ENCODE assay signal across 9 cellular contexts in genomic region chr6:125910518-125910917, GRCh38. TPM values are rescaled to one million over a fixed set of nuclear protein-coding genes. Genes with fewer than 3 reads are reported as not detected.
DNase-seq lines count a peak whose midpoint lies in the region; ATAC-seq and TF ChIP-seq lines count a peak whose summit lies in the region.
"Had no signal": no experiment of that assay in that cellular context is flagged by ENCODE, and none has a peak within 500 bp of the region (broad histone marks: within the 10 kb centered on the region; RNA-seq: fewer than 3 reads in every experiment).

No MANE protein-coding gene starts in this region.

- no peak overlapping the region for H3K4me3 Mint-ChIP-seq in activated T-cell treated with anti-CD3 and anti-CD28 coated beads, Interleukin-2, amount 50 U/mL, for 4 hours
- peak overlapping the region; percentile 40 for H3K4me3 Mint-ChIP-seq in activated T-helper 1 cell treated with anti-CD3 and anti-CD28 coated beads, Interleukin-12 subunit alpha, Interleukin-12 subunit beta, Interleukin-2, Interleukin-4 antibody, amounts not matched to agents 30 ng/mL and 10 ng/mL and 1 ng/mL, durations not matched to agents 14 hours and 24 hours and 36 hours

- TF ChIP-seq EP300 in upper lobe of left lung (IDR thresholded peaks at IDR 0.05) (no peak), esophagus muscularis mucosa (IDR thresholded peaks at IDR 0.05) (no peak)

- H3K27me3 ChIP-seq in upper lobe of left lung (no peaks in the 10 kb centered on the region), esophagus muscularis mucosa (no peaks in the 10 kb centered on the region)

- peak; percentile 95 to 96 for ATAC-seq in activated T-cell treated with anti-CD3 and anti-CD28 coated beads, Interleukin-2, amount 50 U/mL, for 4 hours
- ATAC-seq in HG02973 (IDR thresholded peaks at IDR 0.05; ENCODE audit: unreplicated experiment) (peak; percentile 99), upper lobe of left lung (ENCODE audit: low FRiP score in 2 of 2) (no peak)
- peak; percentile 96 for ATAC-seq in stimulated activated naive CD8-positive, alpha-beta T cell treated with anti-CD3 and anti-CD28 coated beads, Interleukin-15, Interleukin-2, amounts not matched to agents 100 U/mL and 50 U/mL, for 24 hours

- peak overlapping the region; percentile 74 for H3K27ac Mint-ChIP-seq in activated T-helper 1 cell treated with anti-CD3 and anti-CD28 coated beads, Interleukin-12 subunit alpha, Interleukin-12 subunit beta, Interleukin-2, Interleukin-4 antibody, amounts not matched to agents 30 ng/mL and 10 ng/mL and 1 ng/mL, durations not matched to agents 14 hours and 24 hours and 36 hours

- no peaks in the 10 kb centered on the region for H3K9me3 Mint-ChIP-seq in activated T-cell treated with anti-CD3 and anti-CD28 coated beads, Interleukin-2, amount 50 U/mL, for 4 hours
- H3K9me3 Mint-ChIP-seq in activated T-helper 1 cell treated with anti-CD3 and anti-CD28 coated beads, Interleukin-12 subunit alpha, Interleukin-12 subunit beta, Interleukin-2, Interleukin-4 antibody, amounts not matched to agents 30 ng/mL and 10 ng/mL and 1 ng/mL, durations not matched to agents 14 hours and 24 hours and 36 hours, result no peaks in the 10 kb centered on the region

- intact Hi-C loops in activated T-helper 1 cell treated with anti-CD3 and anti-CD28 coated beads, Interleukin-12 subunit alpha, Interleukin-12 subunit beta, Interleukin-2, Interleukin-4 antibody, amounts not matched to agents 30 ng/mL and 10 ng/mL and 1 ng/mL, durations not matched to agents 14 hours and 24 hours and 36 hours (cut with micrococcal nuclease), result loop anchor here (1.0 to 10.0 kb wide), 6 partner anchors 9 to 1574 kb away; no protein-coding TSS in a partner anchor
- intact Hi-C loops in esophagus muscularis mucosa (cut with DNase I), result no loop called here

- TF ChIP-seq POLR2A in upper lobe of left lung (IDR thresholded peaks at IDR 0.05) (no peak), esophagus muscularis mucosa (IDR thresholded peaks at IDR 0.05; ENCODE audit: low read depth) (no peak)

- H3K27ac ChIP-seq in upper lobe of left lung (no peak overlapping the region), esophagus muscularis mucosa (replicated peaks in 1 of 4) (no peak overlapping the region)

- H3K4me1 Mint-ChIP-seq in activated T-cell treated with anti-CD3 and anti-CD28 coated beads, Interleukin-2, amount 50 U/mL, for 4 hours (ENCODE audit: low read depth), result peaks cover 20% of the 10 kb centered on the region
- peaks cover 47% of the 10 kb centered on the region for H3K4me1 Mint-ChIP-seq in activated T-helper 1 cell treated with anti-CD3 and anti-CD28 coated beads, Interleukin-12 subunit alpha, Interleukin-12 subunit beta, Interleukin-2, Interleukin-4 antibody, amounts not matched to agents 30 ng/mL and 10 ng/mL and 1 ng/mL, durations not matched to agents 14 hours and 24 hours and 36 hours (ENCODE audit: low read depth)

- H3K36me3 Mint-ChIP-seq in activated T-cell treated with anti-CD3 and anti-CD28 coated beads, Interleukin-2, amount 50 U/mL, for 4 hours (ENCODE audit: insufficient read depth), result peaks cover 23% of the 10 kb centered on the region
- H3K36me3 Mint-ChIP-seq in activated T-helper 1 cell treated with anti-CD3 and anti-CD28 coated beads, Interleukin-12 subunit alpha, Interleukin-12 subunit beta, Interleukin-2, Interleukin-4 antibody, amounts not matched to agents 30 ng/mL and 10 ng/mL and 1 ng/mL, durations not matched to agents 14 hours and 24 hours and 36 hours (ENCODE audit: low read depth), result peaks cover 39% of the 10 kb centered on the region

- H3K27me3 Mint-ChIP-seq in activated T-cell treated with anti-CD3 and anti-CD28 coated beads, Interleukin-2, amount 50 U/mL, for 4 hours (ENCODE audit: low read depth), result no peaks in the 10 kb centered on the region
- no peaks in the 10 kb centered on the region for H3K27me3 Mint-ChIP-seq in activated T-helper 1 cell treated with anti-CD3 and anti-CD28 coated beads, Interleukin-12 subunit alpha, Interleukin-12 subunit beta, Interleukin-2, Interleukin-4 antibody, amounts not matched to agents 30 ng/mL and 10 ng/mL and 1 ng/mL, durations not matched to agents 14 hours and 24 hours and 36 hours (ENCODE audit: insufficient read depth)

- H3K4me3 ChIP-seq in upper lobe of left lung (no peak overlapping the region), esophagus muscularis mucosa (no peak overlapping the region)

- no peak for DNase-seq in activated T-cell treated with anti-CD3 and anti-CD28 coated beads, Interleukin-2, amount 50 U/mL, for 4 hours
- DNase-seq in activated T-cell treated with anti-CD3 and anti-CD28 coated beads for 4 hours (no peak), upper lobe of left lung (no peak), esophagus muscularis mucosa (ENCODE audit: extremely low spot score) (no peak), OCI-M1 (lab: John Stamatoyannopoulos, UW) (no peak)
- DNase-seq in activated T-helper 1 cell treated with anti-CD3 and anti-CD28 coated beads, Interleukin-12 subunit alpha, Interleukin-12 subunit beta, Interleukin-2, Interleukin-4 antibody, amounts not matched to agents 30 ng/mL and 10 ng/mL and 1 ng/mL, durations not matched to agents 14 hours and 24 hours and 36 hours (ENCODE audit: low spot score), result no peak
- DNase-seq in stimulated activated naive CD8-positive, alpha-beta T cell treated with anti-CD3 and anti-CD28 coated beads, Interleukin-15, Interleukin-2, amounts not matched to agents 100 U/mL and 50 U/mL, for 24 hours, result no peak
- DNase-seq: MM.1S had no signal

- H3K9me3 ChIP-seq in upper lobe of left lung (no peaks in the 10 kb centered on the region), esophagus muscularis mucosa (no peaks in the 10 kb centered on the region)

- TF ChIP-seq CTCF in upper lobe of left lung (IDR thresholded peaks at IDR 0.05), result no peak
- TF ChIP-seq CTCF in esophagus muscularis mucosa (IDR thresholded peaks at IDR 0.05), result no peak

- H3K4me1 ChIP-seq in upper lobe of left lung (peaks cover 0 to 9% (median 1%) of the 10 kb centered on the region in 4 donors), esophagus muscularis mucosa (no peaks in the 10 kb centered on the region)

- 65 to 74% methylated on average over 3 of the region's 3 CpGs for WGBS in upper lobe of left lung, 2 donors
- WGBS in esophagus muscularis mucosa, result 64% methylated on average over 3 of the region's 3 CpGs

- H3K36me3 ChIP-seq in upper lobe of left lung (peaks cover 0 to 13% (median under 1%) of the 10 kb centered on the region in 4 donors), esophagus muscularis mucosa (peaks cover 0 to 34% (median 22%) of the 10 kb centered on the region in 4 donors)

RNA-seq across cellular contexts. Expression of gene HINT3, which starts 46.1 kb away (rescaled TPM):
- total RNA-seq in activated T-cell treated with anti-CD3 and anti-CD28 coated beads, Interleukin-2, amount 50 U/mL, for 4 hours, result 10 to 100 TPM; 12.8 to 13.9 (median 13.7) TPM
- 9.4 and 9.6 TPM in 2 replicates for total RNA-seq in activated T-helper 1 cell treated with anti-CD3 and anti-CD28 coated beads, Interleukin-12 subunit alpha, Interleukin-12 subunit beta, Interleukin-2, Interleukin-4 antibody, amounts not matched to agents 30 ng/mL and 10 ng/mL and 1 ng/mL, durations not matched to agents 14 hours and 24 hours and 36 hours
- total RNA-seq in upper lobe of left lung (10 to 100 TPM; 16.8 to 35.8 (median 25.2) TPM), esophagus muscularis mucosa (10 to 100 TPM; 33.8 to 49.3 (median 35.8) TPM)

Comparison
In these comparisons a context has a peak if more than half of its experiments do, and no peak if none do; other contexts are left out.
1. ATAC-seq: peak in activated T-cell treated with anti-CD3 and anti-CD28 coated beads, Interleukin-2, amount 50 U/mL, for 4 hours (2 of 2), HG02973 (single experiment) and stimulated activated naive CD8-positive, alpha-beta T cell treated with anti-CD3 and anti-CD28 coated beads, Interleukin-15, Interleukin-2, amounts not matched to agents 100 U/mL and 50 U/mL, for 24 hours (single experiment); none in upper lobe of left lung (0 of 2).